ENCODE assay signal across 1 cellular context in genomic region chr4:183256756-183257385, GRCh38.
TF ChIP-seq lines count a peak whose summit lies in the region.

No MANE protein-coding gene starts in this region.

TF ChIP-seq in GM23338, 12 proteins besides CTCF, POLR2A, EP300 and RAD21 (continued from another document):
- no peak for TF ChIP-seq CREB1 (CRISPR knock-in tag; IDR thresholded peaks at IDR 0.05; ENCODE audit: low read depth)
